In the genomic region with DNA sequence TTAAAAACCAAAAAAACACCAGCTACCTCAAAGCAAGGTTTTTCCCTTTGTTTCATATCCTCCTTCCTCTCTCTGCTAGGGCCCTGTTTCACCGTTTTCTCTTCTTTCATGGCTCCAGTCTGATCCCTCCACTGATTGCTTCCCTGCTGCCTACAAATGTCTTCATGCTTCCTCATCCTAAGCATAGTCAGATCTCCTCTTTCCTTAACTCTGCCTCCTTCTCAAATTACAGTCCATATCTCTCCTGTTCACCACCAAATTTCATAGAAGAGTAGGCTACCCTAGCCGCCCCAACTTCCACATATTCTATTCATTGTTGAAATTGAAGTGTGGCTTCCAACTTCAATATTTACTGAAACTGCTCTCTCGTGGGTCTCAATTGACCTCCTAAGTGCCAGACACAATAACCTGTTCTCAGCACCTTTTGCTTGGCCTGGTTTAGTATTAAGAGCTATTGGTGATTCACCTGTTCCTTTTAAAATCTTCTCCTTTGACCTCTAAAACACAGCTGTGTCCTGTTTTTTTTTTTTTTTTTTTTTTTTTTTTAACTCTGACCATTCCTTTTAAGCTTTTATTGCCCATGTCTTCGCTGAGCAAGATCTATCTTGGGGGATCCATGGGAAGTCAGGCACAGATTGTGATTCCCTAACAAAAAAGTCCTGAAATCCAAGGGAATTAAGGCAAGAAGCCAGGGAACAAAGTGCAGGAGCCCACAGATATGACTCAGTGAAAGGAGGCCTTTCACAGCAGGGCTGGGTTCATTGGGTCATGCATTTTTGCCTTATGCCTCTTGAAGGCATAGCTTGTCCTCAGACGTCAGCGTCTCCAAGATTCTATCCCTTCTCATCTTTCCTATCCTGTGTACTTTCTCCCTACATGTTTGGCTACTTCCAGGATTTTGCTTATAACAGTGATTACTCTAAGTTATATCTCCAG, we compare ENCODE assay signal across 1 cellular context.
TF ChIP-seq lines count a peak whose summit lies in the region.

No MANE protein-coding gene starts in this region.

TF ChIP-seq in GM23338, 12 proteins besides CTCF, POLR2A, EP300 and RAD21 (continued from another document):
- TF ChIP-seq, protein P1, sequence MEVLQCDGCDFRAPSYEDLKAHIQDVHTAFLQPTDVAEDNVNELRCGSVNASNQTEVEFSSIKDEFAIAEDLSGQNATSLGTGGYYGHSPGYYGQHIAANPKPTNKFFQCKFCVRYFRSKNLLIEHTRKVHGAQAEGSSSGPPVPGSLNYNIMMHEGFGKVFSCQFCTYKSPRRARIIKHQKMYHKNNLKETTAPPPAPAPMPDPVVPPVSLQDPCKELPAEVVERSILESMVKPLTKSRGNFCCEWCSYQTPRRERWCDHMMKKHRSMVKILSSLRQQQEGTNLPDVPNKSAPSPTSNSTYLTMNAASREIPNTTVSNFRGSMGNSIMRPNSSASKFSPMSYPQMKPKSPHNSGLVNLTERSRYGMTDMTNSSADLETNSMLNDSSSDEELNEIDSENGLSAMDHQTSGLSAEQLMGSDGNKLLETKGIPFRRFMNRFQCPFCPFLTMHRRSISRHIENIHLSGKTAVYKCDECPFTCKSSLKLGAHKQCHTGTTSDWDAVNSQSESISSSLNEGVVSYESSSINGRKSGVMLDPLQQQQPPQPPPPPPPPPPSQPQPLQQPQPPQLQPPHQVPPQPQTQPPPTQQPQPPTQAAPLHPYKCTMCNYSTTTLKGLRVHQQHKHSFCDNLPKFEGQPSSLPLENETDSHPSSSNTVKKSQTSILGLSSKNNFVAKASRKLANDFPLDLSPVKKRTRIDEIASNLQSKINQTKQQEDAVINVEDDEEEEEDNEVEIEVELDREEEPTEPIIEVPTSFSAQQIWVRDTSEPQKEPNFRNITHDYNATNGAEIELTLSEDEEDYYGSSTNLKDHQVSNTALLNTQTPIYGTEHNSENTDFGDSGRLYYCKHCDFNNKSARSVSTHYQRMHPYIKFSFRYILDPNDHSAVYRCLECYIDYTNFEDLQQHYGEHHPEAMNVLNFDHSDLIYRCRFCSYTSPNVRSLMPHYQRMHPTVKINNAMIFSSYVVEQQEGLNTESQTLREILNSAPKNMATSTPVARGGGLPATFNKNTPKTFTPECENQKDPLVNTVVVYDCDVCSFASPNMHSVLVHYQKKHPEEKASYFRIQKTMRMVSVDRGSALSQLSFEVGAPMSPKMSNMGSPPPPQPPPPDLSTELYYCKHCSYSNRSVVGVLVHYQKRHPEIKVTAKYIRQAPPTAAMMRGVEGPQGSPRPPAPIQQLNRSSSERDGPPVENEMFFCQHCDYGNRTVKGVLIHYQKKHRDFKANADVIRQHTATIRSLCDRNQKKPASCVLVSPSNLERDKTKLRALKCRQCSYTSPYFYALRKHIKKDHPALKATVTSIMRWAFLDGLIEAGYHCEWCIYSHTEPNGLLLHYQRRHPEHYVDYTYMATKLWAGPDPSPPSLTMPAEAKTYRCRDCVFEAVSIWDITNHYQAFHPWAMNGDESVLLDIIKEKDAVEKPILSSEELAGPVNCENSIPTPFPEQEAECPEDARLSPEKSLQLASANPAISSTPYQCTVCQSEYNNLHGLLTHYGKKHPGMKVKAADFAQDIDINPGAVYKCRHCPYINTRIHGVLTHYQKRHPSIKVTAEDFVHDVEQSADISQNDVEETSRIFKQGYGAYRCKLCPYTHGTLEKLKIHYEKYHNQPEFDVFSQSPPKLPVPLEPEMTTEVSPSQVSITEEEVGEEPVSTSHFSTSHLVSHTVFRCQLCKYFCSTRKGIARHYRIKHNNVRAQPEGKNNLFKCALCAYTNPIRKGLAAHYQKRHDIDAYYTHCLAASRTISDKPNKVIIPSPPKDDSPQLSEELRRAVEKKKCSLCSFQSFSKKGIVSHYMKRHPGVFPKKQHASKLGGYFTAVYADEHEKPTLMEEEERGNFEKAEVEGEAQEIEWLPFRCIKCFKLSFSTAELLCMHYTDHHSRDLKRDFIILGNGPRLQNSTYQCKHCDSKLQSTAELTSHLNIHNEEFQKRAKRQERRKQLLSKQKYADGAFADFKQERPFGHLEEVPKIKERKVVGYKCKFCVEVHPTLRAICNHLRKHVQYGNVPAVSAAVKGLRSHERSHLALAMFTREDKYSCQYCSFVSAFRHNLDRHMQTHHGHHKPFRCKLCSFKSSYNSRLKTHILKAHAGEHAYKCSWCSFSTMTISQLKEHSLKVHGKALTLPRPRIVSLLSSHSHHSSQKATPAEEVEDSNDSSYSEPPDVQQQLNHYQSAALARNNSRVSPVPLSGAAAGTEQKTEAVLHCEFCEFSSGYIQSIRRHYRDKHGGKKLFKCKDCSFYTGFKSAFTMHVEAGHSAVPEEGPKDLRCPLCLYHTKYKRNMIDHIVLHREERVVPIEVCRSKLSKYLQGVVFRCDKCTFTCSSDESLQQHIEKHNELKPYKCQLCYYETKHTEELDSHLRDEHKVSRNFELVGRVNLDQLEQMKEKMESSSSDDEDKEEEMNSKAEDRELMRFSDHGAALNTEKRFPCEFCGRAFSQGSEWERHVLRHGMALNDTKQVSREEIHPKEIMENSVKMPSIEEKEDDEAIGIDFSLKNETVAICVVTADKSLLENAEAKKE (CRISPR knock-in tag; IDR thresholded peaks at IDR 0.05), result no peak
- TF ChIP-seq EZH2 (IDR thresholded peaks at IDR 0.05; ENCODE audit: low read depth, unreplicated experiment) (no peak), EZH2phosphoT487 (IDR thresholded peaks at IDR 0.05; ENCODE audit: unreplicated experiment) (no peak)
- TF ChIP-seq, protein P2, sequence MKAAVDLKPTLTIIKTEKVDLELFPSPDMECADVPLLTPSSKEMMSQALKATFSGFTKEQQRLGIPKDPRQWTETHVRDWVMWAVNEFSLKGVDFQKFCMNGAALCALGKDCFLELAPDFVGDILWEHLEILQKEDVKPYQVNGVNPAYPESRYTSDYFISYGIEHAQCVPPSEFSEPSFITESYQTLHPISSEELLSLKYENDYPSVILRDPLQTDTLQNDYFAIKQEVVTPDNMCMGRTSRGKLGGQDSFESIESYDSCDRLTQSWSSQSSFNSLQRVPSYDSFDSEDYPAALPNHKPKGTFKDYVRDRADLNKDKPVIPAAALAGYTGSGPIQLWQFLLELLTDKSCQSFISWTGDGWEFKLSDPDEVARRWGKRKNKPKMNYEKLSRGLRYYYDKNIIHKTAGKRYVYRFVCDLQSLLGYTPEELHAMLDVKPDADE (IDR thresholded peaks at IDR 0.05), result no peak
